ENCODE assay signal across 8 cellular contexts in the genomic region with DNA sequence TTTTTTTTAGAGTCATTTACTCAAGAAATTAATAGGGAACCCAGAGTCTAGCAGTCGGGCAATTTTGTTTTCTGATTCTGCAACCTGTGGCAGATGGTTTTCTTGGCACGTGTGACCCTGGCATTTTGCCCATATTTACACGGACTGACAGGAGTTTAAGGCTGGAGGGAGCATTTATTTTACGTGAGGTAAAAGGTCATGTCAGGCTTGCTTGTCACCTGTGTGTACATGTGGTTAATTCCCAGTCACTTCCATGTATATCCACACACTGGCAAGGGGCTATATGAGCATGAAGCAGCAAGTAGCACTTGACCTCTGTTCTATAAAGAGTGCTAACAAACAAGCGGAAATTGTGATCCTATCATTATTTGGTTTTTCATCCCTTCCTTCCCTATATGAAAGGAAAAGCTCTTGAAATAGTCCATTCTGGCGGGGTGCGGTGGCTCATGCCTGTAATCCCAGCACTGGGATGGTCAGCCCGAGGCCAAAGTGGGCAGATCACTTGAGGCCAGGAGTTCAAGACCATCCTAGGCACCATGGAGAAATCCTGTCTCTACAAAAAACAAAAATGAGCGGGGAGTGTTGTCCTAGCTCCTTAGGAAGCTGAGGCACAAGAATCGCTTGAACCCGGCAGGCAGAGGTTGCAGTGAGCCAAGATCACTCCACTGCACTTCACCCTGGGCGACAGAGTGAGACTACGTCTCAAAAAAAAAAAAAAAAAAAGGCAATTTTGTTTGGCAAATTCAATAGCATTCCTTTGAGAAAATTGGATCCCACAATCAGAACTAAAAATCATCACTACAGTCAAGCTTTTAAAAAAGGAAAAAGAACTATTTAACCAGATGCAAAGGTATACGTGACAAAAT. TPM values are rescaled to one million over a fixed set of nuclear protein-coding genes. Genes with fewer than 3 reads are reported as not detected.
DNase-seq lines count a peak whose midpoint lies in the region; ATAC-seq lines count a peak whose summit lies in the region.

No MANE protein-coding gene starts in this region.

- no peak for DNase-seq in T-helper 2 cell treated with Interferon-gamma antibody and Interleukin-4, amounts not matched to agents 5 μg/mL and 100 μg/mL, for 36 hours (ENCODE audit: low spot score)
- DNase-seq in T-helper 2 cell: no peak
- peak; percentile 46 for DNase-seq in NCI-H2227 treated with DMSO at 0.1 percent for 48 hours (lab: John Stamatoyannopoulos, UW)
- DNase-seq in cerebellum (ENCODE audit: low spot score): peak; percentile 58
- no peak for DNase-seq in naive B cell
- DNase-seq in GM19238 (ENCODE audit: insufficient read length, low spot score): no peak

- ATAC-seq in naive B cell (ENCODE audit: low read depth in 2 of 2): no peak
- no peak for ATAC-seq in HG03520 (IDR thresholded peaks at IDR 0.05; ENCODE audit: unreplicated experiment)
- ATAC-seq in HG03469 (IDR thresholded peaks at IDR 0.05; ENCODE audit: unreplicated experiment): no peak

- no peaks in the 10 kb centered on the region for H3K27me3 Mint-ChIP-seq in T-helper 2 cell treated with Interferon-gamma antibody and Interleukin-4, amounts not matched to agents 5 μg/mL and 100 μg/mL, for 36 hours (ENCODE audit: low read depth)
- H3K27me3 Mint-ChIP-seq in naive B cell: no peaks in the 10 kb centered on the region

- peak overlapping the region; percentile 31 for H3K27ac Mint-ChIP-seq in T-helper 2 cell treated with Interferon-gamma antibody and Interleukin-4, amounts not matched to agents 5 μg/mL and 100 μg/mL, for 36 hours
- peak overlapping the region in 4 of 6 donors; percentile 97 to 99 (median 98) for H3K27ac Mint-ChIP-seq in naive B cell

- H3K9me3 Mint-ChIP-seq in T-helper 2 cell treated with Interferon-gamma antibody and Interleukin-4, amounts not matched to agents 5 μg/mL and 100 μg/mL, for 36 hours: no peaks in the 10 kb centered on the region
- H3K9me3 Mint-ChIP-seq in naive B cell: peaks cover 0 to 6% (median 0%) of the 10 kb centered on the region in 7 donors

- H3K4me3 Mint-ChIP-seq in T-helper 2 cell treated with Interferon-gamma antibody and Interleukin-4, amounts not matched to agents 5 μg/mL and 100 μg/mL, for 36 hours: peak overlapping the region; percentile 97
- H3K4me3 Mint-ChIP-seq in naive B cell: peak overlapping the region; percentile 16 to 97 (median 94)

- peaks cover 11% of the 10 kb centered on the region for H3K36me3 Mint-ChIP-seq in T-helper 2 cell treated with Interferon-gamma antibody and Interleukin-4, amounts not matched to agents 5 μg/mL and 100 μg/mL, for 36 hours (ENCODE audit: low read depth)
- no peaks in the 10 kb centered on the region for H3K36me3 Mint-ChIP-seq in naive B cell

- H3K4me1 Mint-ChIP-seq in T-helper 2 cell treated with Interferon-gamma antibody and Interleukin-4, amounts not matched to agents 5 μg/mL and 100 μg/mL, for 36 hours (ENCODE audit: low read depth): peaks cover 44% of the 10 kb centered on the region
- H3K4me1 Mint-ChIP-seq in naive B cell: peaks cover 35 to 67% (median 42%) of the 10 kb centered on the region in 3 donors

RNA-seq across cellular contexts. Expression of a gene that starts 2.1 kb away (rescaled TPM):
- 327 TPM for total RNA-seq in cerebellum
- 1 to 10 TPM; 1.9 to 7.2 (median 5.2) TPM for polyA plus RNA-seq in naive B cell (ENCODE audit: low read depth in 6 of 6)

RNA-seq across cellular contexts. Expression of a gene that starts 34.8 kb away (rescaled TPM):
- 35.8 TPM for total RNA-seq in cerebellum
- polyA plus RNA-seq in naive B cell (ENCODE audit: low read depth in 6 of 6): 100 to 1,000 TPM in 1 of 6 donors, 10 to 100 TPM in 5; 51.4 to 131 (median 82.7) TPM

RNA-seq across cellular contexts. Expression of a gene that starts 47.6 kb away (rescaled TPM):
- total RNA-seq in cerebellum: 104 TPM
- polyA plus RNA-seq in naive B cell (ENCODE audit: low read depth in 6 of 6): 100 to 1,000 TPM; 252 to 369 (median 320) TPM

Comparison
In these comparisons a context has a peak if more than half of its experiments do, and no peak if none do; other contexts are left out.
1. DNase-seq: peak in NCI-H2227 treated with DMSO at 0.1 percent for 48 hours (single experiment) and cerebellum (single experiment); none in T-helper 2 cell treated with Interferon-gamma antibody and Interleukin-4, amounts not matched to agents 5 μg/mL and 100 μg/mL, for 36 hours (single experiment), T-helper 2 cell (0 of 5), naive B cell (single experiment) and GM19238 (single experiment).